11 cellular contexts compared by ENCODE assay signal in genomic region chr1:27343639-27344025, GRCh38. TPM values are rescaled to one million over a fixed set of nuclear protein-coding genes. Genes with fewer than 3 reads are reported as not detected.
DNase-seq lines count a peak whose midpoint lies in the region; ATAC-seq and TF ChIP-seq lines count a peak whose summit lies in the region.
"Had no signal": no experiment of that assay in that cellular context is flagged by ENCODE, and none has a peak within 500 bp of the region (broad histone marks: within the 10 kb centered on the region; RNA-seq: fewer than 3 reads in every experiment).

No MANE protein-coding gene starts in this region.

- H3K9me3 ChIP-seq in hepatocyte (ENCODE audit: low read depth): no peaks in the 10 kb centered on the region
- H3K9me3 ChIP-seq in suprapubic skin: no peaks in the 10 kb centered on the region
- H3K9me3 ChIP-seq: gastrocnemius medialis had no signal

- H3K79me2 ChIP-seq in hepatocyte: no peaks in the 10 kb centered on the region

- H3K36me3 Mint-ChIP-seq in activated T-cell treated with anti-CD3 and anti-CD28 coated beads, Interleukin-2, amount 50 U/mL, for 24 hours (ENCODE audit: low read depth): peaks cover 10% of the 10 kb centered on the region
- H3K36me3 Mint-ChIP-seq in activated B cell treated with CpG ODN at 0.5 μM for 24 hours (ENCODE audit: low read depth): peaks cover 27% of the 10 kb centered on the region

- POLR2A ChIA-PET in activated B cell treated with CpG ODN at 0.5 μM for 24 hours (lab: Charles Lee): interaction anchor here (0.6 to 4.7 kb wide), 5 partner anchors 11 to 44 kb away, joined by 3 to 75 read pairs (median 15); partner anchors contain the start of gene MAP3K6

- no peak for TF ChIP-seq POLR2A in suprapubic skin (IDR thresholded peaks at IDR 0.05)

- no peaks in the 10 kb centered on the region for H3K9me3 Mint-ChIP-seq in activated T-cell treated with anti-CD3 and anti-CD28 coated beads, Interleukin-2, amount 50 U/mL, for 24 hours
- H3K9me3 Mint-ChIP-seq in activated B cell treated with CpG ODN at 0.5 μM for 24 hours: no peaks in the 10 kb centered on the region

- no peaks in the 10 kb centered on the region for H3K27me3 ChIP-seq in hepatocyte
- no peaks in the 10 kb centered on the region for H3K27me3 ChIP-seq in suprapubic skin

- ATAC-seq in activated B cell treated with CpG ODN at 0.5 μM for 24 hours (ENCODE audit: low read depth): no peak
- no peak for ATAC-seq in HG03439 (IDR thresholded peaks at IDR 0.05; ENCODE audit: unreplicated experiment)
- no peak for ATAC-seq in left cardiac atrium
- ATAC-seq: gastrocnemius medialis had no signal

- H3K4me1 Mint-ChIP-seq in activated T-cell treated with anti-CD3 and anti-CD28 coated beads, Interleukin-2, amount 50 U/mL, for 24 hours (ENCODE audit: low read depth): peaks cover 65% of the 10 kb centered on the region
- peaks cover 68% of the 10 kb centered on the region for H3K4me1 Mint-ChIP-seq in activated B cell treated with CpG ODN at 0.5 μM for 24 hours

- no peak for DNase-seq in activated T-cell treated with anti-CD3 and anti-CD28 coated beads, Interleukin-2, amount 50 U/mL, for 24 hours
- no peak for DNase-seq in activated T-cell treated with anti-CD3 and anti-CD28 coated beads, Interleukin-2, amount 50 U/mL, for 1 hour
- DNase-seq in activated B cell treated with CpG ODN at 0.5 μM for 24 hours: no peak
- no peak for DNase-seq in hepatocyte (ENCODE audit: low spot score)
- DNase-seq in suprapubic skin (ENCODE audit: low spot score in 2 of 2): no peak
- DNase-seq in NCI-H82 treated with DMSO at 0.1 percent for 48 hours (lab: John Stamatoyannopoulos, UW; ENCODE audit: unreplicated experiment): no peak
- DNase-seq in left cardiac atrium: no peak
- DNase-seq: gastrocnemius medialis had no signal

- H3K9me2 ChIP-seq in hepatocyte (replicated peaks; ENCODE audit: insufficient read depth): no peaks in the 10 kb centered on the region

- peaks cover 16% of the 10 kb centered on the region for H3K4me1 ChIP-seq in hepatocyte (ENCODE audit: insufficient read depth)
- H3K4me1 ChIP-seq in suprapubic skin: peaks cover 34% of the 10 kb centered on the region
- H3K4me1 ChIP-seq: gastrocnemius medialis had no signal

- no peak overlapping the region for H2AFZ ChIP-seq in hepatocyte

- H3K36me3 ChIP-seq in hepatocyte (replicated peaks; ENCODE audit: insufficient read depth, low read depth) (no peaks in the 10 kb centered on the region), suprapubic skin (no peaks in the 10 kb centered on the region)
- H3K36me3 ChIP-seq: gastrocnemius medialis had no signal

- peak overlapping the region; percentile 79 for H3K4me3 Mint-ChIP-seq in activated T-cell treated with anti-CD3 and anti-CD28 coated beads, Interleukin-2, amount 50 U/mL, for 24 hours
- peak overlapping the region; percentile 80 for H3K4me3 Mint-ChIP-seq in activated B cell treated with CpG ODN at 0.5 μM for 24 hours

- H3K27me3 Mint-ChIP-seq in activated T-cell treated with anti-CD3 and anti-CD28 coated beads, Interleukin-2, amount 50 U/mL, for 24 hours: no peaks in the 10 kb centered on the region
- H3K27me3 Mint-ChIP-seq in activated B cell treated with CpG ODN at 0.5 μM for 24 hours: no peaks in the 10 kb centered on the region

- peak overlapping the region; percentile 91 for H3K4me2 ChIP-seq in hepatocyte

- H3K27ac ChIP-seq in hepatocyte (no peak overlapping the region), suprapubic skin (peak overlapping the region; percentile 91)
- H3K27ac ChIP-seq: gastrocnemius medialis had no signal

- no peak for TF ChIP-seq CTCF in activated B cell treated with CpG ODN at 0.5 μM for 24 hours (IDR thresholded peaks at IDR 0.05)
- TF ChIP-seq CTCF in hepatocyte (IDR thresholded peaks at IDR 0.05; ENCODE audit: poor library complexity): no peak
- TF ChIP-seq CTCF in suprapubic skin (IDR thresholded peaks at IDR 0.05): no peak

- intact Hi-C loops in activated B cell treated with CpG ODN at 0.5 μM for 24 hours (cut with micrococcal nuclease) (loop anchor here (5.0 to 10.0 kb wide), 2 partner anchors 384 to 649 kb away; partner anchors contain the start of genes ARID1A and FAM76A), left cardiac atrium (cut with DNase I) (no loop called here)

- CTCF ChIA-PET in activated B cell treated with CpG ODN at 0.5 μM for 24 hours (lab: Charles Lee): interaction anchor here (3.7 kb wide), 1 partner anchor 10 kb away, joined by 23 read pairs; no protein-coding TSS in a partner anchor

- H3K4me3 ChIP-seq in hepatocyte (no peak overlapping the region), suprapubic skin (peak overlapping the region; percentile 48)
- H3K4me3 ChIP-seq: gastrocnemius medialis had no signal

- H4K20me1 ChIP-seq in hepatocyte (ENCODE audit: insufficient read depth, poor library complexity, severe bottlenecking): no peaks in the 10 kb centered on the region

- H3K27ac Mint-ChIP-seq in activated T-cell treated with anti-CD3 and anti-CD28 coated beads, Interleukin-2, amount 50 U/mL, for 24 hours: peak overlapping the region; percentile 87
- H3K27ac Mint-ChIP-seq in activated B cell treated with CpG ODN at 0.5 μM for 24 hours: peak overlapping the region; percentile 87

- no peak for TF ChIP-seq EP300 in suprapubic skin (IDR thresholded peaks at IDR 0.05)

- WGBS in hepatocyte (ENCODE audit: low lambda C conversion rate, missing lambda C conversion rate): 89% methylated on average over 5 of the region's 5 CpGs
- WGBS in suprapubic skin: 36% methylated on average over 5 of the region's 5 CpGs

RNA-seq across cellular contexts. Expression of gene SYTL1, which starts 1.8 kb away (rescaled TPM):
- total RNA-seq in activated B cell treated with CpG ODN at 0.5 μM for 24 hours (76.0 and 81.9 TPM in 2 replicates), hepatocyte (10.6 and 12.1 TPM in 2 replicates), suprapubic skin (100 to 1,000 TPM; 142 to 176 (median 168) TPM), left cardiac atrium (1 to 10 TPM in 1 of 2 donors, under 1 TPM in 1; 0.81 to 2.4 TPM)
- polyA plus RNA-seq in hepatocyte: 21.7 and 26.2 TPM in 2 replicates
- total RNA-seq: myocyte had no signal

RNA-seq across cellular contexts. Expression of gene TMEM222, which starts 21.7 kb away (rescaled TPM):
- 39.3 and 43.0 TPM in 2 replicates for total RNA-seq in activated B cell treated with CpG ODN at 0.5 μM for 24 hours
- 29.7 and 38.0 TPM in 2 replicates for total RNA-seq in hepatocyte
- polyA plus RNA-seq in hepatocyte: 55.3 and 57.1 TPM in 2 replicates
- 10 to 100 TPM; 19.7 to 31.8 (median 21.2) TPM for total RNA-seq in suprapubic skin
- 10 to 100 TPM; 20.7 to 29.2 TPM for total RNA-seq in left cardiac atrium

RNA-seq across cellular contexts. Expression of gene MAP3K6, which starts 23.1 kb away (rescaled TPM):
- total RNA-seq in activated B cell treated with CpG ODN at 0.5 μM for 24 hours (4.6 and 7.4 TPM in 2 replicates), hepatocyte (4.3 and 6.3 TPM in 2 replicates), suprapubic skin (100 to 1,000 TPM in 3 of 4 donors, 10 to 100 TPM in 1; 85.4 to 147 (median 137) TPM), left cardiac atrium (10 to 100 TPM; 51.5 to 64.2 TPM)
- polyA plus RNA-seq in hepatocyte: 20.4 and 24.8 TPM in 2 replicates

RNA-seq across cellular contexts. Expression of gene FCN3, which starts 31.0 kb away (rescaled TPM):
- total RNA-seq in activated B cell treated with CpG ODN at 0.5 μM for 24 hours: not detected in 2 replicates
- not detected in 2 replicates for total RNA-seq in hepatocyte
- not detected in 2 replicates for polyA plus RNA-seq in hepatocyte
- 1 to 10 TPM; 2.3 to 7.1 (median 3.7) TPM for total RNA-seq in suprapubic skin
- 10 to 100 TPM; 14.2 to 24.5 TPM for total RNA-seq in left cardiac atrium
- total RNA-seq: myocyte, NCI-H460 had no signal

RNA-seq across cellular contexts. Expression of gene CD164L2, which starts 39.5 kb away (rescaled TPM):
- total RNA-seq in activated B cell treated with CpG ODN at 0.5 μM for 24 hours: 0.16 TPM in 1 of 2 replicates, not detected in the other
- total RNA-seq in hepatocyte: not detected in 2 replicates
- polyA plus RNA-seq in hepatocyte: 0.19 TPM in 1 of 2 replicates, not detected in the other
- total RNA-seq in suprapubic skin: 10 to 100 TPM in 2 of 4 donors, 1 to 10 TPM in 2; 5.9 to 14.3 (median 10.3) TPM
- not detected for total RNA-seq in left cardiac atrium
- total RNA-seq: gastrocnemius medialis, myocyte, NCI-H460 had no signal
